ENCODE assay signal across 16 cellular contexts in the genomic region with DNA sequence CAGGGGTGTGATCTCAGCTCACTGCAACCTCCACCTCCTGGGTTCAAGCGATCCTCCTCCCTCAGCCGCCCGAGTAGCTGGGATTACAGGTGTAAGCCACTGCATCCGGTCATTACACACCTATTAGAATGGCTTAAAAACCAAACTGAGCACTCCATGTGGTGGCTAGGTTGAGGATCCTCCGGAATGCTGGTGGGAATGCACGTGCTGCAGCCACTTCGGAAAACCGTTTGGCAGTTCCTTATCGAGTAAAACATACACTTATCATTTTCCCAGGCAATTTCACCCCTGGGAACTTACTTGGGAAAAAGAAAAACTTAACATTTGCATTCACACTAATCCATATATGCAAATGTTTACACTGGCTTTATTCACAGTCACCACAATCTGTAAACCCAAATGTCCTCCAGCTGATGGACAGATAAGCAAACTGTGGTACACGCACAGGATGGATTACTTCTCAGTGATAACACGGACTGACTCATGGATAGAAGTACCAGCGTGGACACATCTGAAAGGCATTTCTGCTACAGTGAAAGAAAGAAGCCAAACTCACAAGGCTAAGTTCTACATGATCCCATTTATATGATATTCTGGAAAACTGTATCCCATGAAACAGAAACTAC. TPM values are rescaled to one million over a fixed set of nuclear protein-coding genes. Genes with fewer than 3 reads are reported as not detected.
DNase-seq lines count a peak whose midpoint lies in the region; ATAC-seq, FAIRE-seq and TF ChIP-seq lines count a peak whose summit lies in the region.
"Had no signal": no experiment of that assay in that cellular context is flagged by ENCODE, and none has a peak within 500 bp of the region (broad histone marks: within the 10 kb centered on the region; RNA-seq: fewer than 3 reads in every experiment).

No MANE protein-coding gene starts in this region.

- 45 to 47% methylated on average over 12 of the region's 12 CpGs for WGBS in pancreas, 2 donors

- FAIRE-seq in RCC 7860 (lab: Jason Lieb, UNC) (no peak), pancreas (lab: Jason Lieb, UNC) (no peak)

- H3K4me1 ChIP-seq in DOHH2 (ENCODE audit: control insufficient read depth, low read length): peaks cover 85% of the 10 kb centered on the region
- peaks cover 0 to 6% (median 0%) of the 10 kb centered on the region in 3 donors for H3K4me1 ChIP-seq in pancreas

- TF ChIP-seq CTCF in DOHH2 (IDR thresholded peaks at IDR 0.05; ENCODE audit: low read depth, low read length, poor library complexity, severe bottlenecking) (no peak), choroid plexus epithelial cell (conservative IDR thresholded peaks at IDR 0.05; ENCODE audit: low read depth, low read length) (no peak), pancreas (IDR thresholded peaks at IDR 0.05) (no peak)

- H3K36me3 ChIP-seq in DOHH2 (ENCODE audit: control insufficient read depth, low read length) (peaks cover 99% of the 10 kb centered on the region), pancreas (peaks cover 0 to 8% (median 0%) of the 10 kb centered on the region in 3 donors)

- peak overlapping the region; percentile 16; the same call in 1 of the 2 replicates for H3K4me2 ChIP-seq in DOHH2 (ENCODE audit: low read length)

- ATAC-seq in pancreas (peak in 3 of 4 donors; percentile 32 to 63 (median 51)), GM21367 (IDR thresholded peaks at IDR 0.05; ENCODE audit: unreplicated experiment) (no peak), GM21390 (IDR thresholded peaks at IDR 0.05; ENCODE audit: unreplicated experiment) (no peak), GM18858 (IDR thresholded peaks at IDR 0.05; ENCODE audit: unreplicated experiment) (no peak)
- ATAC-seq: heart right ventricle; stimulated activated effector memory CD8-positive, alpha-beta T cell treated with anti-CD3 and anti-CD28 coated beads, Interleukin-12 subunit alpha, Interleukin-12 subunit beta, amount 100 ng/mL, for 72 hours had no signal

- peaks cover 8% of the 10 kb centered on the region; the same call in 1 of the 2 replicates for H4K20me1 ChIP-seq in DOHH2 (ENCODE audit: control insufficient read depth, insufficient read depth, low read depth, low read length)

- H3K27ac ChIP-seq in DOHH2 (ENCODE audit: low read depth, low read length) (peak overlapping the region; percentile 43), pancreas (no peak overlapping the region)
- H3K27ac ChIP-seq: epithelial cell of prostate, heart right ventricle had no signal

- no peaks in the 10 kb centered on the region for H3K9me2 ChIP-seq in DOHH2 (replicated peaks; ENCODE audit: control insufficient read depth, low read length)

- H3K79me2 ChIP-seq in DOHH2 (ENCODE audit: control insufficient read depth, low read length): peaks cover 28% of the 10 kb centered on the region

- H3K4me3 ChIP-seq in DOHH2 (ENCODE audit: low read length): no peak overlapping the region
- no peak overlapping the region for H3K4me3 ChIP-seq in choroid plexus epithelial cell (ENCODE audit: low read depth, low read length)
- no peak overlapping the region for H3K4me3 ChIP-seq in pancreas
- H3K4me3 ChIP-seq: heart right ventricle had no signal

- H3K27me3 ChIP-seq in DOHH2 (ENCODE audit: control insufficient read depth, low read length) (no peaks in the 10 kb centered on the region), pancreas (no peaks in the 10 kb centered on the region)
- H3K27me3 ChIP-seq: heart right ventricle had no signal

- H3F3A ChIP-seq in DOHH2 (ENCODE audit: control insufficient read depth, insufficient read depth): peaks cover 58% of the 10 kb centered on the region

- DNase-seq in RCC 7860 (ENCODE audit: low spot score) (peak; percentile 16), choroid plexus epithelial cell (ENCODE audit: low read depth) (peak; percentile 51), pancreas (no peak)
- DNase-seq in central memory CD4-positive, alpha-beta T cell: no peak
- DNase-seq: activated CD8-positive, alpha-beta memory T cell treated with anti-CD3 and anti-CD28 coated beads, Interleukin-2, amount 50 U/mL, for 48 hours; activated naive CD4-positive, alpha-beta T cell treated with anti-CD3 and anti-CD28 coated beads for 36 hours; DMS79 treated with DMSO at 0.1 percent for 48 hours; heart right ventricle; NCI-H446; OCI-M1 had no signal

- H3K9me3 ChIP-seq in DOHH2 (ENCODE audit: control insufficient read depth, insufficient read depth, low read length) (no peaks in the 10 kb centered on the region), pancreas (no peaks in the 10 kb centered on the region)
- H3K9me3 ChIP-seq: heart right ventricle had no signal

- intact Hi-C loops in pancreas (cut with DNase I): loop anchor here in 1 of 3 donors (10.0 kb wide), 1 partner anchor 61 kb away; no protein-coding TSS in a partner anchor

RNA-seq across cellular contexts. Expression of a gene that starts 20.4 kb away (rescaled TPM):
- total RNA-seq in pancreas: 10 to 100 TPM in 1 of 6 donors, 1 to 10 TPM in 5; 8.8 to 10.4 (median 9.3) TPM
- 10 to 100 TPM in 1 of 2 donors, 1 to 10 TPM in 1; 8.1 to 11.4 TPM for polyA plus RNA-seq in pancreas

RNA-seq across cellular contexts. Expression of a gene that starts 24.0 kb away (rescaled TPM):
- total RNA-seq in pancreas: 10 to 100 TPM in 1 of 6 donors, 1 to 10 TPM in 4, under 1 TPM in 1; 0.65 to 14.3 (median 2.7) TPM
- polyA plus RNA-seq in pancreas: 10 to 100 TPM in 1 of 2 donors, 1 to 10 TPM in 1; 4.6 to 17.5 TPM

RNA-seq across cellular contexts. Expression of a gene that starts 55.4 kb away (rescaled TPM):
- total RNA-seq in pancreas: 10 to 100 TPM; 14.7 to 29.8 (median 20.8) TPM
- 10 to 100 TPM in 1 of 2 donors, 1 to 10 TPM in 1; 8.5 to 30.6 TPM for polyA plus RNA-seq in pancreas

RNA-seq across cellular contexts. Expression of a gene that starts 59.6 kb away (rescaled TPM):
- 100 to 1,000 TPM; 128 to 195 (median 135) TPM for total RNA-seq in pancreas
- 100 to 1,000 TPM in 1 of 2 donors, 10 to 100 TPM in 1; 73.0 to 107 TPM for polyA plus RNA-seq in pancreas

Comparison
In these comparisons a context has a peak if more than half of its experiments do, and no peak if none do; other contexts are left out.
1. DNase-seq: peak in RCC 7860 (single experiment) and choroid plexus epithelial cell (single experiment); none in pancreas (0 of 6) and central memory CD4-positive, alpha-beta T cell (single experiment).
2. ATAC-seq: peak in pancreas (3 of 4); none in GM21367 (single experiment), GM21390 (single experiment) and GM18858 (single experiment).